Comparison of ENCODE assay signal across 31 cellular contexts in genomic region chr20:61815176-61815575, GRCh38.
"Had no signal": no experiment of that assay in that cellular context is flagged by ENCODE, and none has a peak within 500 bp of the region (broad histone marks: within the 10 kb centered on the region; RNA-seq: fewer than 3 reads in every experiment).

No MANE protein-coding gene starts in this region.

- H3K27ac Mint-ChIP-seq: mesothelial cell of epicardium; naive B cell; natural killer cell; nephron progenitor cell; neural progenitor cell; progenitor cell of endocrine pancreas; stimulated activated memory B cell treated with anti-CD40 and anti-IgM and Interleukin-4, amounts not matched to agents 10 μg/mL and 1 μg/mL and 100 μg/mL, for 72 hours; stimulated activated naive CD8-positive, alpha-beta T cell treated with anti-CD3 and anti-CD28 coated beads, Interleukin-15, amount 100 ng/mL, for 72 hours; type B pancreatic cell had no signal

- H3K36me3 ChIP-seq: heart right ventricle, neural progenitor cell, neutrophil, sigmoid colon, tibial nerve, uterus had no signal

- H3K4me1 ChIP-seq: heart right ventricle, parathyroid adenoma, sigmoid colon, tibial nerve, uterus had no signal

- H3K4me2 ChIP-seq: hepatocyte, neural progenitor cell had no signal

- H3K4me1 Mint-ChIP-seq: mesothelial cell of epicardium; naive B cell; natural killer cell; stimulated activated memory B cell treated with anti-CD40 and anti-IgM and Interleukin-4, amounts not matched to agents 10 μg/mL and 1 μg/mL and 100 μg/mL, for 72 hours; stimulated activated naive CD8-positive, alpha-beta T cell treated with anti-CD3 and anti-CD28 coated beads, Interleukin-15, amount 100 ng/mL, for 72 hours had no signal

- ATAC-seq: heart right ventricle; left cardiac atrium; left lobe of liver; natural killer cell; right cardiac atrium; stimulated activated memory B cell treated with anti-CD40 and anti-IgM and Interleukin-4, amounts not matched to agents 10 μg/mL and 1 μg/mL and 100 μg/mL, for 72 hours; stimulated activated naive CD8-positive, alpha-beta T cell treated with anti-CD3 and anti-CD28 coated beads, Interleukin-15, amount 100 ng/mL, for 72 hours had no signal

- H3K27ac ChIP-seq: heart right ventricle, hepatocyte, neural progenitor cell, neutrophil, parathyroid adenoma, sigmoid colon, tibial nerve, uterus had no signal

- H3K9ac ChIP-seq: neural progenitor cell, parathyroid adenoma had no signal

- H3K36me3 Mint-ChIP-seq: mesothelial cell of epicardium; naive B cell; natural killer cell; neural progenitor cell; stimulated activated memory B cell treated with anti-CD40 and anti-IgM and Interleukin-4, amounts not matched to agents 10 μg/mL and 1 μg/mL and 100 μg/mL, for 72 hours; type B pancreatic cell had no signal

- H3K27me3 Mint-ChIP-seq: stimulated activated naive CD8-positive, alpha-beta T cell treated with anti-CD3 and anti-CD28 coated beads, Interleukin-15, amount 100 ng/mL, for 72 hours; type B pancreatic cell had no signal

- H3K9me3 ChIP-seq: heart right ventricle, neutrophil, sigmoid colon, tibial nerve, uterus had no signal

- H3K4me3 Mint-ChIP-seq: mesothelial cell of epicardium; naive B cell; natural killer cell; nephron progenitor cell; neural progenitor cell; stimulated activated memory B cell treated with anti-CD40 and anti-IgM and Interleukin-4, amounts not matched to agents 10 μg/mL and 1 μg/mL and 100 μg/mL, for 72 hours; stimulated activated naive CD8-positive, alpha-beta T cell treated with anti-CD3 and anti-CD28 coated beads, Interleukin-15, amount 100 ng/mL, for 72 hours; type B pancreatic cell had no signal

- H3K4me3 ChIP-seq: heart right ventricle, hepatocyte, lung, neural progenitor cell, sigmoid colon, tibial nerve, uterus had no signal

- H3K9me3 Mint-ChIP-seq: mesothelial cell of epicardium; naive B cell; natural killer cell; nephron progenitor cell; neural progenitor cell; stimulated activated memory B cell treated with anti-CD40 and anti-IgM and Interleukin-4, amounts not matched to agents 10 μg/mL and 1 μg/mL and 100 μg/mL, for 72 hours; stimulated activated naive CD8-positive, alpha-beta T cell treated with anti-CD3 and anti-CD28 coated beads, Interleukin-15, amount 100 ng/mL, for 72 hours; type B pancreatic cell had no signal

- DNase-seq: heart right ventricle; islet precursor cell; kidney glomerular epithelial cell; mesendoderm; naive B cell; natural killer cell; nephron progenitor cell; occipital lobe; sigmoid colon; small intestine; stimulated activated CD4-positive, alpha-beta T cell treated with anti-CD3 and anti-CD28 coated beads, Interleukin-1b, Interleukin-23, amount 100 ng/mL, for 48 hours; stimulated activated CD4-positive, alpha-beta T cell treated with anti-CD3 and anti-CD28 coated beads, Interleukin-2, amount 100 ng/mL, for 48 hours; stimulated activated CD4-positive, alpha-beta T cell treated with anti-CD3 and anti-CD28 coated beads, Interleukin-4, amount 100 ng/mL, for 4 hours; stimulated activated CD8-positive, alpha-beta memory T cell treated with anti-CD3 and anti-CD28 coated beads, Interleukin-4, amount 100 ng/mL, for 48 hours; stimulated activated naive CD4-positive, alpha-beta T cell treated with Interleukin-2 at 50 U/mL for 16 hours; stimulated activated naive CD8-positive, alpha-beta T cell treated with anti-CD3 and anti-CD28 coated beads, Interleukin-15, amount 100 ng/mL, for 72 hours; substantia nigra; uterus had no signal

- H3K27me3 ChIP-seq: hepatocyte, neural progenitor cell, neutrophil, tibial nerve, uterus had no signal
